9 cellular contexts compared by ENCODE assay signal in genomic region chr1:19644761-19645543, GRCh38. TPM values are rescaled to one million over a fixed set of nuclear protein-coding genes. Genes with fewer than 3 reads are reported as not detected.
A peak's percentile ranks its signal among the peaks of the same experiment; 100 is the strongest.
DNase-seq lines count a peak whose midpoint lies in the region; ATAC-seq, FAIRE-seq and TF ChIP-seq lines count a peak whose summit lies in the region.
"Had no signal": no experiment of that assay in that cellular context is flagged by ENCODE, and none has a peak within 500 bp of the region (broad histone marks: within the 10 kb centered on the region; RNA-seq: fewer than 3 reads in every experiment).

No MANE protein-coding gene starts in this region.

- H4K20me1 ChIP-seq in PC-9 (ENCODE audit: insufficient read depth), result no peaks in the 10 kb centered on the region

- no peaks in the 10 kb centered on the region for H3K36me3 ChIP-seq in PC-9 (ENCODE audit: low read depth)
- H3K36me3 ChIP-seq in small intestine (ENCODE audit: control insufficient read depth in 2 of 2, insufficient read depth in 2 of 2, low read length in 2 of 2), result no peaks in the 10 kb centered on the region

- no peak for TF ChIP-seq CTCF in PC-9 (conservative IDR thresholded peaks at IDR 0.05)

- H3K4me3 ChIP-seq in PC-9 (peak overlapping the region; percentile 66), iPS-11a (ENCODE audit: low read depth, low read length) (peak overlapping the region; percentile 66), small intestine (ENCODE audit: low read depth in 1 of 2, low read length in 2 of 2) (peak overlapping the region; percentile 80)

- ATAC-seq in HG03469 (IDR thresholded peaks at IDR 0.05; ENCODE audit: unreplicated experiment) (no peak), HG02938 (IDR thresholded peaks at IDR 0.05; ENCODE audit: unreplicated experiment) (no peak)

- POLR2A ChIA-PET in PC-9 (lab: Charles Lee; ENCODE audit: unreplicated experiment), result interaction anchor here (0.7 kb wide), 1 partner anchor 282 kb away, joined by 6 read pairs; no protein-coding TSS in a partner anchor

- intact Hi-C loops in PC-9 (cut with micrococcal nuclease; ENCODE audit: unreplicated experiment), result loop anchor here (5.0 kb wide), 3 partner anchors 48 to 253 kb away; partner anchors contain the start of gene CAPZB

- peaks cover 10% of the 10 kb centered on the region; the same call in 1 of the 2 replicates for H3F3A ChIP-seq in PC-9 (ENCODE audit: insufficient read depth, low read depth)

- WGBS in small intestine, 3 donors, result 3 to 8% (median 5%) methylated on average over 46 to 68 of the region's 68 CpGs

- H2AFZ ChIP-seq in PC-9, result peak overlapping the region; percentile 78

- no peaks in the 10 kb centered on the region for H3K9me2 ChIP-seq in PC-9 (ENCODE audit: insufficient read depth)

- H3K27ac ChIP-seq in PC-9, result no peak overlapping the region
- peak overlapping the region; percentile 62 for H3K27ac ChIP-seq in angular gyrus (ENCODE audit: low read depth, low read length)
- H3K27ac ChIP-seq in small intestine (ENCODE audit: low read depth in 1 of 2, low read length in 1 of 2), result peak overlapping the region; percentile 97 to 99

- DNase-seq in GM19240 (ENCODE audit: insufficient read length, low spot score) (peak; percentile 70), PC-9 (peak in 1 of 2 experiments; percentile 24), small intestine (no peak)
- DNase-seq in effector CD8-positive, alpha-beta T cell (lab: John Stamatoyannopoulos, UW), result no peak

- H3K4me2 ChIP-seq in PC-9, result peak overlapping the region; percentile 86

- BruUV-seq in PC-9 (replicated peaks; lab: Mats Ljungman, UMichigan), result TSS peak; percentile 33

- H3K79me2 ChIP-seq in PC-9 (ENCODE audit: low read depth), result no peaks in the 10 kb centered on the region

- H3K27me3 ChIP-seq in PC-9 (ENCODE audit: insufficient read depth, low read depth), result no peaks in the 10 kb centered on the region
- no peaks in the 10 kb centered on the region for H3K27me3 ChIP-seq in small intestine (ENCODE audit: control insufficient read depth in 2 of 2, insufficient read depth in 2 of 2, low read length in 2 of 2)

- CTCF ChIA-PET in PC-9 (lab: Charles Lee), result no interaction called here

- no peaks in the 10 kb centered on the region for H3K9me3 ChIP-seq in PC-9 (ENCODE audit: insufficient read depth, low read depth)
- H3K9me3 ChIP-seq in small intestine (ENCODE audit: control insufficient read depth, low read depth), result no peaks in the 10 kb centered on the region

- H3K4me1 ChIP-seq in PC-9 (replicated peaks; ENCODE audit: insufficient read depth) (peaks cover 32% of the 10 kb centered on the region), small intestine (ENCODE audit: control insufficient read depth in 2 of 2, insufficient read depth in 1 of 2, low read depth in 1 of 2, low read length in 1 of 2) (peaks cover 0 to 7% of the 10 kb centered on the region in 2 donors)

- FAIRE-seq in small intestine (lab: Jason Lieb, UNC), result no peak

RNA-seq across cellular contexts. Expression of gene NBL1, which starts 0.8 kb away (rescaled TPM):
- total RNA-seq in PC-9 (2021), result 32.5 and 36.9 TPM in 2 replicates
- 100 to 1,000 TPM; 455 to 503 (median 494) TPM for polyA plus RNA-seq in small intestine

RNA-seq across cellular contexts. Expression of gene HTR6, which starts 19.7 kb away (rescaled TPM):
- total RNA-seq in PC-9 (2021), result not detected in 2 replicates
- under 1 TPM in 1 of 3 donors, not detected in 2; 0.03 TPM for polyA plus RNA-seq in small intestine
- total RNA-seq: T-helper 1 cell treated with Interleukin-12 subunit alpha and Interleukin-12 subunit beta and Interleukin-4 antibody, amounts not matched to agents 30 ng/mL and 1 ng/mL, for 36 hours had no signal
